17 cellular contexts compared by ENCODE assay signal in genomic region chr4:183716302-183716701, GRCh38. TPM values are rescaled to one million over a fixed set of nuclear protein-coding genes. Genes with fewer than 3 reads are reported as not detected.
DNase-seq lines count a peak whose midpoint lies in the region; ATAC-seq and TF ChIP-seq lines count a peak whose summit lies in the region.
"Had no signal": no experiment of that assay in that cellular context is flagged by ENCODE, and none has a peak within 500 bp of the region (broad histone marks: within the 10 kb centered on the region; RNA-seq: fewer than 3 reads in every experiment).

No MANE protein-coding gene starts in this region.

- CTCF ChIA-PET in PC-3 (lab: Charles Lee), result no interaction called here

- POLR2A ChIA-PET in PC-3 (lab: Charles Lee; ENCODE audit: unreplicated experiment), result no interaction called here

- no peaks in the 10 kb centered on the region for H3K9me3 ChIP-seq in PC-3 (ENCODE audit: low read length)
- H3K9me3 ChIP-seq: BE2C, Caco-2 had no signal

- H3K36me3 ChIP-seq in PC-3 (ENCODE audit: low read depth, low read length), result no peaks in the 10 kb centered on the region

- H4K20me1 ChIP-seq in PC-3 (ENCODE audit: low read length), result no peaks in the 10 kb centered on the region

- H3K27me3 ChIP-seq in PC-3 (ENCODE audit: low read length), result no peaks in the 10 kb centered on the region
- H3K27me3 ChIP-seq: BE2C had no signal

- no peak overlapping the region for H3K4me2 ChIP-seq in PC-3 (ENCODE audit: low read length)

- peak overlapping the region; percentile 25; the same call in 1 of the 2 replicates for H3K27ac ChIP-seq in PC-3 (ENCODE audit: low read length)

- no peak overlapping the region for H3K4me3 ChIP-seq in PC-3 (ENCODE audit: low read length)

- H3K79me2 ChIP-seq in PC-3 (ENCODE audit: low read length), result no peaks in the 10 kb centered on the region

- no peak for TF ChIP-seq CTCF in PC-3 (conservative IDR thresholded peaks at IDR 0.05; ENCODE audit: low read depth, low read length)

- H2AFZ ChIP-seq in PC-3 (ENCODE audit: low read length), result no peak overlapping the region

- H3K9ac ChIP-seq in PC-3 (ENCODE audit: low read length), result no peak overlapping the region

- intact Hi-C loops in PC-3 (cut with micrococcal nuclease), result loop anchor here (10.0 kb wide), 1 partner anchor 118 kb away; no protein-coding TSS in a partner anchor

- H3K9me2 ChIP-seq in PC-3 (replicated peaks; ENCODE audit: low read length), result no peaks in the 10 kb centered on the region

- H3K4me1 ChIP-seq in PC-3 (ENCODE audit: insufficient read depth, low read length), result no peaks in the 10 kb centered on the region
- H3K4me1 ChIP-seq: BE2C, Caco-2 had no signal

- DNase-seq in PC-3, result peak; percentile 4
- DNase-seq in iris pigment epithelial cell (ENCODE audit: low read depth), result peak; percentile 24
- DNase-seq in retina, result peak; percentile 53
- no peak for DNase-seq in D341Med (ENCODE audit: low spot score)
- DNase-seq in NCI-H187 treated with DMSO at 0.1 percent for 48 hours (lab: John Stamatoyannopoulos, UW), result no peak
- DNase-seq: BE2C; C1 segment of cervical spinal cord; Caco-2; CD4-positive, CD25-positive, alpha-beta regulatory T cell; CD8-positive, alpha-beta memory T cell; DMS153; DMS79; GDM1; H9 had no signal

- no peaks in the 10 kb centered on the region for H3F3A ChIP-seq in PC-3 (ENCODE audit: low read length, unreplicated experiment)

- no peak for ATAC-seq in PC-3
- ATAC-seq in GM18873 (IDR thresholded peaks at IDR 0.05; ENCODE audit: low FRiP score, unreplicated experiment), result no peak
- no peak for ATAC-seq in GM21576 (IDR thresholded peaks at IDR 0.05; ENCODE audit: unreplicated experiment)
- ATAC-seq: HepG2 had no signal

- no TSS peak for BruUV-seq in PC-3 (replicated peaks; lab: Mats Ljungman, UMichigan)

RNA-seq across cellular contexts. Expression of gene TRAPPC11, which starts 57.2 kb away (rescaled TPM):
- 19.7 and 20.0 TPM in 2 replicates for total RNA-seq in PC-3 (2014; rRNA removed)

RNA-seq across cellular contexts. Expression of gene RWDD4, which starts 57.3 kb away (rescaled TPM):
- 22.6 and 29.6 TPM in 2 replicates for total RNA-seq in PC-3 (2014; rRNA removed)

Comparison
In these comparisons a context has a peak if more than half of its experiments do, and no peak if none do; other contexts are left out.
1. DNase-seq: peak in PC-3 (single experiment), iris pigment epithelial cell (single experiment) and retina (single experiment); none in D341Med (single experiment) and NCI-H187 treated with DMSO at 0.1 percent for 48 hours (single experiment).